11 cellular contexts compared by ENCODE assay signal in genomic region chr2:195649629-195650190, GRCh38. TPM values are rescaled to one million over a fixed set of nuclear protein-coding genes. Genes with fewer than 3 reads are reported as not detected.
A peak's percentile ranks its signal among the peaks of the same experiment; 100 is the strongest.
DNase-seq lines count a peak whose midpoint lies in the region; ATAC-seq, FAIRE-seq and TF ChIP-seq lines count a peak whose summit lies in the region.
"Had no signal": no experiment of that assay in that cellular context is flagged by ENCODE, and none has a peak within 500 bp of the region (broad histone marks: within the 10 kb centered on the region; RNA-seq: fewer than 3 reads in every experiment).

No MANE protein-coding gene starts in this region.

- intact Hi-C loops in left lung (cut with DNase I) = loop anchor here in 1 of 2 donors (10.0 kb wide), 1 partner anchor 155 kb away; no protein-coding TSS in a partner anchor

- no peak overlapping the region for H2AFZ ChIP-seq in Karpas-422 (ENCODE audit: low read length)

- H3K9me2 ChIP-seq in Karpas-422 (replicated peaks; ENCODE audit: insufficient read depth, low read length) = no peaks in the 10 kb centered on the region

- ATAC-seq in GM18870 (IDR thresholded peaks at IDR 0.05; ENCODE audit: unreplicated experiment) = peak; percentile 17
- ATAC-seq in HG02642 (IDR thresholded peaks at IDR 0.05; ENCODE audit: poor library complexity, unreplicated experiment) = peak; percentile 32
- no peak for ATAC-seq in left lung

- H4K20me1 ChIP-seq in Karpas-422 (ENCODE audit: insufficient read depth, low read depth, low read length) = no peaks in the 10 kb centered on the region

- no peak for FAIRE-seq in HTR-8/SVneo (lab: Jason Lieb, UNC)

- no peaks in the 10 kb centered on the region for H3K79me2 ChIP-seq in Karpas-422 (ENCODE audit: low read length)

- H3K27me3 ChIP-seq in Karpas-422 (ENCODE audit: low read length) (no peaks in the 10 kb centered on the region), left lung (no peaks in the 10 kb centered on the region)

- H3K27ac ChIP-seq in Karpas-422 (ENCODE audit: low read length) (peak overlapping the region; percentile 99), left lung (peak overlapping the region; percentile 26 to 38)

- peak overlapping the region; percentile 86 for H3K4me2 ChIP-seq in Karpas-422 (ENCODE audit: low read depth, low read length, poor library complexity, severe bottlenecking)

- TF ChIP-seq CTCF in left lung (IDR thresholded peaks at IDR 0.05) = no peak

- H3K36me3 ChIP-seq in Karpas-422 (ENCODE audit: insufficient read depth, low read length) (no peaks in the 10 kb centered on the region), left lung (no peaks in the 10 kb centered on the region)

- H3K4me1 ChIP-seq in Karpas-422 (ENCODE audit: low read length) (peaks cover 84% of the 10 kb centered on the region), left lung (peaks cover 0 to 18% of the 10 kb centered on the region in 2 donors)

- H3K4me3 ChIP-seq in Karpas-422 (ENCODE audit: low read length) (peak overlapping the region; percentile 58), left lung (no peak overlapping the region)

- H3K9me3 ChIP-seq in Karpas-422 (ENCODE audit: low read length) (no peaks in the 10 kb centered on the region), left lung (no peaks in the 10 kb centered on the region)

- peak overlapping the region; percentile 70 for H3K9ac ChIP-seq in Karpas-422 (ENCODE audit: low read length)

- DNase-seq in Karpas-422 = peak; percentile 84
- DNase-seq in left lung = no peak
- DNase-seq in GM03348 (ENCODE audit: low spot score) = no peak
- DNase-seq in HTR-8/SVneo (ENCODE audit: insufficient read length, low spot score) = no peak
- DNase-seq in mesenteric fat pad (ENCODE audit: low spot score) = no peak
- no peak for DNase-seq in NCI-H2196 (lab: John Stamatoyannopoulos, UW; ENCODE audit: unreplicated experiment)
- DNase-seq: central memory CD4-positive, alpha-beta T cell; IMR-90; NCI-H748 treated with DMSO at 0.1 percent for 48 hours had no signal

RNA-seq across cellular contexts. Expression of gene SLC39A10, which starts 7.3 kb away (rescaled TPM):
- total RNA-seq in Karpas-422 (2014; rRNA removed; shearing (Covaris generic); ENCODE audit: low replicate concordance) = 55.1 and 112 TPM in 2 replicates
- 10 to 100 TPM; 25.7 to 38.5 TPM for total RNA-seq in left lung
- 13.2 TPM for total RNA-seq in mesenteric fat pad
